Comparison of ENCODE assay signal across 33 cellular contexts in the genomic region with DNA sequence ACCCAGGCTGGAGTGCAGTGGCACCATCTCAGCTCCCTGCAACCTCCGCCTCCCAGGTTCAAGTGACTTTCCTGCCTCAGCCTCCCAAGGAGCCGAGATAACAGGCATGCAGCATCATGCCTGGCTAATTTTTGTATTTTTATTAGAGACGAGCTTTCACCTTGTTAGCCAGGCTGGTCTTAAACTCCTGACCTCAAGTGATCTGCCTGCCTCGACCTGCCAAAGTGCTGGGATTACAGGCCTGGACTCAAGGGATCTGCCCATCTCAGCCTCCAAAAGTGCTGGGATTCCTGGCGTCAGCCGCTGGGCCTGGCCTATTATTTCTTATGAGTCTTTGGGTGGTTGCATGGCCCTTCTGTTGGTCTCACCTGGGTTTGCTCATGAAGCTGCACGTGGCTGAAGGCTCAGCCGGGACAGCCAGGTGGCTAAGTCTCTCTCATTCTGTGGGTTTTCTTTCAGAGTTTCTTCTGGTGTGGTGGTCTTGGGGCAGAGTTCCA. TPM values are rescaled to one million over a fixed set of nuclear protein-coding genes. Genes with fewer than 3 reads are reported as not detected.
DNase-seq lines count a peak whose midpoint lies in the region; ATAC-seq, FAIRE-seq and TF ChIP-seq lines count a peak whose summit lies in the region.
"Had no signal": no experiment of that assay in that cellular context is flagged by ENCODE, and none has a peak within 500 bp of the region (broad histone marks: within the 10 kb centered on the region; RNA-seq: fewer than 3 reads in every experiment).

No MANE protein-coding gene starts in this region.

- TF ChIP-seq CTCF in A549 (IDR thresholded peaks at IDR 0.05) (no peak), breast epithelium (IDR thresholded peaks at IDR 0.05) (no peak), H9 (conservative IDR thresholded peaks at IDR 0.05) (no peak)

- H3K27me3 ChIP-seq in Karpas-422 (ENCODE audit: low read length) (no peaks in the 10 kb centered on the region), breast epithelium (no peaks in the 10 kb centered on the region), H9 (ENCODE audit: insufficient read depth, low read length) (no peaks in the 10 kb centered on the region)
- H3K27me3 ChIP-seq: BLaER1, gastrocnemius medialis, left lung had no signal

- H3K4me3 ChIP-seq in A549 (no peak overlapping the region), Karpas-422 (ENCODE audit: low read length) (no peak overlapping the region), breast epithelium (no peak overlapping the region)
- H3K4me3 ChIP-seq: BLaER1, coronary artery, gastrocnemius medialis, left lung had no signal

- no peak overlapping the region for H2BK20ac ChIP-seq in H9 (ENCODE audit: low read depth, low read length, poor library complexity, severe bottlenecking)

- H3K27ac Mint-ChIP-seq in memory B cell: peak overlapping the region; percentile 28
- H3K27ac Mint-ChIP-seq in H9: peak overlapping the region in 1 of 3 experiments; percentile 19; a peak in 2 of 7 replicates
- H3K27ac Mint-ChIP-seq: activated CD4-positive, alpha-beta T cell treated with anti-CD3 and anti-CD28 coated beads, Interleukin-2, amount 10 ng/mL, durations not matched to agents 7 days and 5 days; activated CD8-positive, alpha-beta memory T cell treated with anti-CD3 and anti-CD28 coated beads, Interleukin-2, amount 10 ng/mL, durations not matched to agents 7 days and 5 days; activated T-cell treated with anti-CD3 and anti-CD28 coated beads, Interleukin-2, amount 50 U/mL, for 72 hours; effector memory CD8-positive, alpha-beta T cell; naive thymus-derived CD4-positive, alpha-beta T cell had no signal

- H4K20me1 ChIP-seq in Karpas-422 (ENCODE audit: insufficient read depth, low read depth, low read length) (no peaks in the 10 kb centered on the region), H9 (ENCODE audit: control insufficient read depth, insufficient read depth, insufficient read length) (no peaks in the 10 kb centered on the region)
- H4K20me1 ChIP-seq: BLaER1 had no signal

- H2BK12ac ChIP-seq in H9 (ENCODE audit: insufficient read length, low read depth, low read length): no peak overlapping the region

- H3K4me1 Mint-ChIP-seq in memory B cell: peaks cover 16% of the 10 kb centered on the region
- peaks cover 2 to 7% of the 10 kb centered on the region in 2 experiments; a peak in 3 of 4 replicates for H3K4me1 Mint-ChIP-seq in H9

- no peak for TF ChIP-seq RAD21 in A549 (conservative IDR thresholded peaks at IDR 0.05 in 1 of 2, IDR thresholded peaks at IDR 0.05 in 1 of 2)

- no peaks in the 10 kb centered on the region for H3K36me3 ChIP-seq in Karpas-422 (ENCODE audit: insufficient read depth, low read length)
- H3K36me3 ChIP-seq in breast epithelium: no peaks in the 10 kb centered on the region
- H3K36me3 ChIP-seq: BLaER1, gastrocnemius medialis, left lung, WERI-Rb-1 had no signal

- no peak overlapping the region for H4K91ac ChIP-seq in H9 (ENCODE audit: insufficient read length, low read depth, low read length)

- H2BK15ac ChIP-seq in H9 (ENCODE audit: low read depth, low read length): no peak overlapping the region

- no peak overlapping the region for H4K5ac ChIP-seq in H9 (ENCODE audit: insufficient read length, low read depth, low read length)

- no peak overlapping the region for H3K4ac ChIP-seq in H9 (ENCODE audit: low read depth, low read length)

- no peak overlapping the region for H3K56ac ChIP-seq in H9 (ENCODE audit: insufficient read length, low read depth, low read length)

- H3K4me2 ChIP-seq in A549 (peak overlapping the region; percentile 49), Karpas-422 (ENCODE audit: low read depth, low read length, poor library complexity, severe bottlenecking) (no peak overlapping the region), H9 (ENCODE audit: insufficient read depth, insufficient read length, low read length) (no peak overlapping the region)
- H3K4me2 ChIP-seq: BLaER1 had no signal

- no peaks in the 10 kb centered on the region for H3K79me2 ChIP-seq in Karpas-422 (ENCODE audit: low read length)
- no peaks in the 10 kb centered on the region for H3K79me2 ChIP-seq in H9 (ENCODE audit: insufficient read depth, low read length)

- intact Hi-C loops in breast epithelium (cut with DNase I; ENCODE audit: low total_unique reads): loop anchor here (1.0 kb wide), 1 partner anchor 29 kb away; no protein-coding TSS in a partner anchor

- POLR2A ChIA-PET in A549 (lab: Yijun Ruan, JAX): interaction anchor here (1.0 kb wide), 2 partner anchors 46 kb away, joined by 3 to 4 read pairs; a partner anchor contains a TSS

- FAIRE-seq in A549 (lab: Jason Lieb, UNC): no peak
- FAIRE-seq: small intestine had no signal

- H3K18ac ChIP-seq in H9 (ENCODE audit: insufficient read length, low read depth, low read length): no peak overlapping the region

- TF ChIP-seq EP300 in A549 (IDR thresholded peaks at IDR 0.05): no peak

- peak overlapping the region; percentile 87 to 90 for H3K27ac ChIP-seq in A549
- H3K27ac ChIP-seq in Karpas-422 (ENCODE audit: low read length): no peak overlapping the region
- H3K27ac ChIP-seq in breast epithelium: peak overlapping the region; percentile 40 to 57
- H3K27ac ChIP-seq in substantia nigra (ENCODE audit: low read depth, low read length, poor library complexity, severe bottlenecking): no peak overlapping the region
- no peak overlapping the region for H3K27ac ChIP-seq in H9 (ENCODE audit: insufficient read length, low read depth, low read length)
- H3K27ac ChIP-seq: BLaER1, coronary artery, gastrocnemius medialis, left lung, WERI-Rb-1 had no signal

- CTCF ChIA-PET in A549 (lab: Yijun Ruan, JAX): interaction anchor here (0.6 to 3.9 kb wide), 12 partner anchors 8 to 1573 kb away, joined by 3 to 19 read pairs (median 4); a partner anchor contains a TSS

- no peak for TF ChIP-seq POLR2A in A549 (IDR thresholded peaks at IDR 0.05; ENCODE audit: low read length)
- TF ChIP-seq POLR2A in breast epithelium (IDR thresholded peaks at IDR 0.05): no peak

- H3K9me3 ChIP-seq in A549: peaks cover 11% of the 10 kb centered on the region
- no peaks in the 10 kb centered on the region for H3K9me3 ChIP-seq in Karpas-422 (ENCODE audit: low read length)
- H3K9me3 ChIP-seq in breast epithelium: no peaks in the 10 kb centered on the region
- H3K9me3 ChIP-seq in H9 (ENCODE audit: control insufficient read depth, low read depth, low read length): no peaks in the 10 kb centered on the region
- H3K9me3 ChIP-seq: BLaER1, gastrocnemius medialis, left lung had no signal

- H3K4me1 ChIP-seq in A549 (peaks cover 73% of the 10 kb centered on the region), Karpas-422 (ENCODE audit: low read length) (no peaks in the 10 kb centered on the region), breast epithelium (no peaks in the 10 kb centered on the region), H9 (ENCODE audit: insufficient read depth, low read length) (no peaks in the 10 kb centered on the region)
- H3K4me1 ChIP-seq: gastrocnemius medialis had no signal

- H2BK5ac ChIP-seq in H9 (ENCODE audit: insufficient read length, low read length): no peak overlapping the region

- H3K4me3 Mint-ChIP-seq in memory B cell (no peak overlapping the region), H9 (no peak overlapping the region)
- H3K4me3 Mint-ChIP-seq: activated CD4-positive, alpha-beta T cell treated with anti-CD3 and anti-CD28 coated beads, Interleukin-2, amount 10 ng/mL, durations not matched to agents 7 days and 5 days; activated CD8-positive, alpha-beta memory T cell treated with anti-CD3 and anti-CD28 coated beads, Interleukin-2, amount 10 ng/mL, durations not matched to agents 7 days and 5 days; activated T-cell treated with anti-CD3 and anti-CD28 coated beads, Interleukin-2, amount 50 U/mL, for 72 hours; effector memory CD8-positive, alpha-beta T cell; naive thymus-derived CD4-positive, alpha-beta T cell had no signal

- 84% methylated on average over 6 of the region's 8 CpGs for WGBS in A549 (ENCODE audit: missing lambda C conversion rate)
- WGBS in H9 (ENCODE audit: extremely low coverage, insufficient read length, low lambda C conversion rate): no CpG with 5 or more reads among the region's 8 CpGs

- no peak overlapping the region for H4K8ac ChIP-seq in H9 (replicated peaks; ENCODE audit: insufficient read length, low read depth, low read length)

- no peak overlapping the region for H3K14ac ChIP-seq in H9 (ENCODE audit: insufficient read depth, low read length)

- no peaks in the 10 kb centered on the region for H3K23me2 ChIP-seq in H9 (ENCODE audit: insufficient read length, low read depth, low read length, poor library complexity, severe bottlenecking)

- no peaks in the 10 kb centered on the region for H3K9me3 Mint-ChIP-seq in memory B cell
- no peaks in the 10 kb centered on the region for H3K9me3 Mint-ChIP-seq in H9
- H3K9me3 Mint-ChIP-seq: effector memory CD8-positive, alpha-beta T cell; type B pancreatic cell had no signal

- no peaks in the 10 kb centered on the region for H3K79me1 ChIP-seq in H9 (ENCODE audit: insufficient read depth, low read depth, low read length, poor library complexity, severe bottlenecking)

- H2BK120ac ChIP-seq in H9 (ENCODE audit: low read depth, low read length, poor library complexity, severe bottlenecking): no peak overlapping the region

- DNase-seq in A549 (ENCODE audit: low read depth in 1 of 2, low spot score in 1 of 2): no peak
- peak; percentile 12 for DNase-seq in Karpas-422
- DNase-seq in breast epithelium (ENCODE audit: low spot score in 2 of 2): no peak
- no peak for DNase-seq in memory B cell (ENCODE audit: low spot score in 2 of 2)
- DNase-seq in substantia nigra (lab: John Stamatoyannopoulos, UW): no peak
- no peak for DNase-seq in H9
- DNase-seq in cortex of kidney (lab: John Stamatoyannopoulos, UW): no peak
- DNase-seq: ACHN; activated CD4-positive, alpha-beta T cell treated with anti-CD3 and anti-CD28 coated beads, Interleukin-2, amount 10 ng/mL, durations not matched to agents 7 days and 5 days; activated CD8-positive, alpha-beta memory T cell treated with anti-CD3 and anti-CD28 coated beads, Interleukin-2, amount 10 ng/mL, durations not matched to agents 7 days and 5 days; activated naive CD4-positive, alpha-beta T cell treated with Interleukin-2 at 50 U/mL for 16 hours; activated T-cell treated with anti-CD3 and anti-CD28 coated beads, Interleukin-2, amount 50 U/mL, for 72 hours; anterior cingulate cortex; DMS79; effector memory CD8-positive, alpha-beta T cell; gastrocnemius medialis; hippocampal formation; KBM-7; left lung; naive thymus-derived CD4-positive, alpha-beta T cell; NCI-H1417; NCI-H2081 treated with DMSO at 0.1 percent for 48 hours; NCI-H226; NCI-H774; OCI-M1; Right ventricle myocardium superior; small intestine; stimulated activated CD8-positive, alpha-beta memory T cell treated with anti-CD3 and anti-CD28 coated beads, Interleukin-4, amount 100 ng/mL, for 48 hours; WERI-Rb-1 had no signal

- no peak for ATAC-seq in A549
- no peak for ATAC-seq in memory B cell (ENCODE audit: low read depth)
- ATAC-seq in GM21423 (IDR thresholded peaks at IDR 0.05; ENCODE audit: unreplicated experiment): no peak
- ATAC-seq: activated CD8-positive, alpha-beta memory T cell treated with anti-CD3 and anti-CD28 coated beads, Interleukin-2, amount 10 ng/mL, durations not matched to agents 7 days and 5 days; activated T-cell treated with anti-CD3 and anti-CD28 coated beads, Interleukin-2, amount 50 U/mL, for 72 hours; effector memory CD8-positive, alpha-beta T cell; gastrocnemius medialis; naive thymus-derived CD4-positive, alpha-beta T cell had no signal

- no peak overlapping the region for H3T11ph ChIP-seq in H9 (ENCODE audit: low read length)

- H2AFZ ChIP-seq in Karpas-422 (ENCODE audit: low read length) (no peak overlapping the region), H9 (ENCODE audit: low read length) (no peak overlapping the region)

- H3K9ac ChIP-seq in Karpas-422 (ENCODE audit: low read length): no peak overlapping the region
- H3K9ac ChIP-seq in H9 (ENCODE audit: extremely low read depth, insufficient read length, low read length): no peak overlapping the region
- H3K9ac ChIP-seq: BLaER1 had no signal

- no peak overlapping the region for H3K23ac ChIP-seq in H9 (ENCODE audit: insufficient read length, low read depth, low read length)

- no peaks in the 10 kb centered on the region for H3K36me3 Mint-ChIP-seq in memory B cell
- H3K36me3 Mint-ChIP-seq in H9 (ENCODE audit: insufficient read depth in 1 of 3, low read depth in 3 of 3): no peaks in the 10 kb centered on the region
- H3K36me3 Mint-ChIP-seq: type B pancreatic cell had no signal

- no peaks in the 10 kb centered on the region for H3K27me3 Mint-ChIP-seq in memory B cell
- no peaks in the 10 kb centered on the region for H3K27me3 Mint-ChIP-seq in H9 (ENCODE audit: low read depth)
- H3K27me3 Mint-ChIP-seq: activated CD4-positive, alpha-beta T cell treated with anti-CD3 and anti-CD28 coated beads, Interleukin-2, amount 10 ng/mL, durations not matched to agents 7 days and 5 days; activated CD8-positive, alpha-beta memory T cell treated with anti-CD3 and anti-CD28 coated beads, Interleukin-2, amount 10 ng/mL, durations not matched to agents 7 days and 5 days; effector memory CD8-positive, alpha-beta T cell; type B pancreatic cell had no signal

- H2AK5ac ChIP-seq in H9 (ENCODE audit: insufficient read length, low read length): no peak overlapping the region

- H3K9me2 ChIP-seq in Karpas-422 (replicated peaks; ENCODE audit: insufficient read depth, low read length): no peaks in the 10 kb centered on the region

RNA-seq across cellular contexts. Expression of a gene that starts 45.6 kb away (rescaled TPM):
- polyA plus RNA-seq in A549 (2011; rRNA removed) (135 and 136 TPM in 2 replicates), A549 (2017; fragmentation: RNase III; extraction: RNeasy Plus Mini Kit Qiagen cat#74134 plus additional on column Dnase treatment) (35.8 to 43.4 TPM (median 42.9 TPM) in 3 replicates)
- polyA plus RNA-seq in A549 (2012; cell fraction: cytosol; rRNA removed): 27.5 and 35.2 TPM in 2 replicates
- polyA plus RNA-seq in A549 (2012; cell fraction: nucleus; rRNA removed): 28.3 and 32.1 TPM in 2 replicates
- polyA minus RNA-seq in A549 (2011; rRNA and poly(A)+ RNA removed): 179 and 198 TPM in 2 replicates
- total RNA-seq in Karpas-422 (2014; rRNA removed; shearing (Covaris generic); ENCODE audit: low replicate concordance): 67.2 and 90.0 TPM in 2 replicates
- total RNA-seq in breast epithelium (10 to 100 TPM; 40.6 to 57.1 (median 45.1) TPM), H9 (2021) (22.3 and 23.3 TPM in 2 replicates)

Comparison
In these comparisons a context has a peak if more than half of its experiments do, and no peak if none do; other contexts are left out.
1. H3K27ac ChIP-seq: peak in A549 (2 of 2) and breast epithelium (2 of 2); none in Karpas-422 (single experiment), substantia nigra (single experiment) and H9 (single experiment).